In the genomic region with DNA sequence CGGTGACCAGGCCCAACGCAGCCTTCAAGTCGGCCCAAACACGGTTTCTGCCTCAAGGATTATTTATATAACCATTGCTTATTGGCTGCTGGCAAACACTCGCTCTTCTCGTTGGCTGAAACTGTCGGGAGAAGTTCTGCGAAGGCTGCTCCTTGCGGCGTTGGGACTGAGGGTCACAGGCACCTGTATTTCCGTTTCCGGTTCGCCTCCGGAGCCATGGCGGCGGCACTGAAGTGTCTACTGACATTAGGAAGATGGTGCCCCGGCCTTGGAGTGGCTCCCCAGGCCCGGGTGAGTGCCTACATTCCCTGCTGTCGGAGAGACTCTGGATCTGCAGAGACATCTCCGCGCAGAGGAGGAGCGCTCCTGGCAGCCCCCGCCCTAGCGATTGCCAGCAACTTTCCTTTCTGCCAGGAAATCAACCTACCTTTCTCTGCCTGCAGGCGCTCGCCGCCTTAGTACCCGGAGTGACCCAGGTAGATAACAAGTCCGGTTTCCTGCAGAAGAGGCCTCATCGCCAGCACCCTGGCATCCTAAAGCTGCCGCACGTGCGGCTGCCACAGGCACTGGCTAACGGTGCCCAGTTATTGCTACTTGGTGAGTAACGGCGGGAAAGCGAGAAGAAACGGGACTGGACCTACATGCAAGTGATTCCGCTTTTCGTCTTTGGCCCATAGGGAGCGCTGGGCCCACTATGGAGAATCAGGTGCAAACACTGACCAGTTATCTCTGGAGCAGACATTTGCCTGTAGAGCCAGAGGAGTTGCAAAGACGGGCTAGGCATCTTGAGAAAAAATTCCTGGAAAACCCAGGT, we compare ENCODE assay signal across 8 cellular contexts. TPM values are rescaled to one million over a fixed set of nuclear protein-coding genes. Genes with fewer than 3 reads are reported as not detected.
DNase-seq lines count a peak whose midpoint lies in the region; ATAC-seq and TF ChIP-seq lines count a peak whose summit lies in the region.

A gene with protein sequence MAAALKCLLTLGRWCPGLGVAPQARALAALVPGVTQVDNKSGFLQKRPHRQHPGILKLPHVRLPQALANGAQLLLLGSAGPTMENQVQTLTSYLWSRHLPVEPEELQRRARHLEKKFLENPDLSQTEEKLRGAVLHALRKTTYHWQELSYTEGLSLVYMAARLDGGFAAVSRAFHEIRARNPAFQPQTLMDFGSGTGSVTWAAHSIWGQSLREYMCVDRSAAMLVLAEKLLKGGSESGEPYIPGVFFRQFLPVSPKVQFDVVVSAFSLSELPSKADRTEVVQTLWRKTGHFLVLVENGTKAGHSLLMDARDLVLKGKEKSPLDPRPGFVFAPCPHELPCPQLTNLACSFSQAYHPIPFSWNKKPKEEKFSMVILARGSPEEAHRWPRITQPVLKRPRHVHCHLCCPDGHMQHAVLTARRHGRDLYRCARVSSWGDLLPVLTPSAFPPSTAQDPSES (plus strand): TSS at position 194 of the 814 bp plus-strand sequence. CDS start 23 bp downstream, at position 217.

- DNase-seq in NCI-H1930 (lab: John Stamatoyannopoulos, UW): peak; percentile 72 to 77
- peak; percentile 73 for DNase-seq in T-helper 9 cell
- DNase-seq in astrocyte of the cerebellum (ENCODE audit: low read depth): peak; percentile 94
- peak; percentile 96 for DNase-seq in hepatocyte (ENCODE audit: low spot score)
- DNase-seq in renal cortical epithelial cell (ENCODE audit: low read depth): peak; percentile 97
- DNase-seq in cortex of kidney (lab: John Stamatoyannopoulos, UW): no peak

- peaks cover 2% of the 10 kb centered on the region for H3K36me3 ChIP-seq in hepatocyte (replicated peaks; ENCODE audit: insufficient read depth, low read depth)

- peak within 1 kb of the TSS; percentile 63 for H2AFZ ChIP-seq in hepatocyte

- H3K4me3 ChIP-seq in astrocyte of the cerebellum (ENCODE audit: low read depth, low read length): peak within 1 kb of the TSS; percentile 85
- peak within 1 kb of the TSS; percentile 84 for H3K4me3 ChIP-seq in hepatocyte

- H3K4me1 ChIP-seq in hepatocyte (ENCODE audit: insufficient read depth): peaks cover 11% of the 10 kb centered on the region

- H3K27ac ChIP-seq in hepatocyte: peak within 1 kb of the TSS; percentile 84

- 3% methylated on average over 42 of the region's 42 CpGs for whole genome bisulfite sequencing in hepatocyte (ENCODE audit: low lambda C conversion rate, missing lambda C conversion rate)

- no peaks in the 10 kb centered on the region for H4K20me1 ChIP-seq in hepatocyte (ENCODE audit: insufficient read depth, poor library complexity, severe bottlenecking)

- no peaks in the 10 kb centered on the region for H3K9me2 ChIP-seq in hepatocyte (replicated peaks; ENCODE audit: insufficient read depth)

- peak within 1 kb of the TSS; percentile 80 for H3K4me2 ChIP-seq in hepatocyte

- peak; percentile 92 for ATAC-seq in GM18505 (IDR thresholded peaks at IDR 0.05; ENCODE audit: unreplicated experiment)
- peak; percentile 82 for ATAC-seq in HG02970 (IDR thresholded peaks at IDR 0.05; ENCODE audit: low FRiP score, unreplicated experiment)

- peaks cover 29% of the 10 kb centered on the region for H3K79me2 ChIP-seq in hepatocyte

- in situ Hi-C loops in astrocyte of the cerebellum (cut with HindIII; ENCODE audit: low sequenced_read_pairs): no loop called here

- peak; percentile 88 for TF ChIP-seq POLR2A in GM18505 (IDR thresholded peaks at IDR 0.05; ENCODE audit: borderline replicate concordance, extremely low read depth, insufficient read depth, insufficient read length)

- H3K9me3 ChIP-seq in hepatocyte (ENCODE audit: low read depth): no peaks in the 10 kb centered on the region

- TF ChIP-seq CTCF in astrocyte of the cerebellum (IDR thresholded peaks at IDR 0.05; ENCODE audit: low read depth, low read length, missing control alignments) (peak; percentile 45), hepatocyte (IDR thresholded peaks at IDR 0.05; ENCODE audit: poor library complexity) (peak; percentile 43)

- H3K27me3 ChIP-seq in hepatocyte: no peaks in the 10 kb centered on the region

RNA-seq across cellular contexts. Expression of the gene that starts here (rescaled TPM):
- total RNA-seq in hepatocyte (79.8 and 80.9 TPM in 2 replicates), renal cortical epithelial cell (44.0 and 56.3 TPM in 2 replicates)
- 65.9 and 70.3 TPM in 2 replicates for polyA plus RNA-seq in hepatocyte
